ENCODE assay signal across 24 cellular contexts in genomic region chr10:103991393-103992128, GRCh38.
"Had no signal": no experiment of that assay in that cellular context is flagged by ENCODE, and none has a peak within 500 bp of the region (broad histone marks: within the 10 kb centered on the region; RNA-seq: fewer than 3 reads in every experiment).

No MANE protein-coding gene starts in this region.

- H3K4me3 ChIP-seq: esophagus squamous epithelium, gastroesophageal sphincter, left ventricle myocardium inferior, lower lobe of right lung, neural progenitor cell, ovary, right atrium auricular region, stomach, thoracic aorta, transverse colon had no signal

- H3K27me3 Mint-ChIP-seq: natural killer cell treated with Interleukin-12 subunit alpha and Interleukin-12 subunit beta and Interleukin-15 and Interleukin-18, amount 100 ng/mL, for 72 hours had no signal

- H3K9ac ChIP-seq: neural progenitor cell had no signal

- H3K9me3 Mint-ChIP-seq: immature natural killer cell; natural killer cell treated with Interleukin-12 subunit alpha and Interleukin-12 subunit beta and Interleukin-15 and Interleukin-18, amount 100 ng/mL, for 72 hours; neural progenitor cell had no signal

- H3K4me3 Mint-ChIP-seq: immature natural killer cell; natural killer cell treated with Interleukin-12 subunit alpha and Interleukin-12 subunit beta and Interleukin-15 and Interleukin-18, amount 100 ng/mL, for 72 hours; neural progenitor cell had no signal

- H3K27ac ChIP-seq: esophagus squamous epithelium, gastroesophageal sphincter, left ventricle myocardium inferior, lower lobe of right lung, neural progenitor cell, ovary, right atrium auricular region, stomach, thoracic aorta, transverse colon had no signal

- H3K9me3 ChIP-seq: esophagus squamous epithelium, gastroesophageal sphincter, left ventricle myocardium inferior, lower lobe of right lung, ovary, right atrium auricular region, stomach, thoracic aorta, transverse colon had no signal

- H3K4me1 ChIP-seq: neural progenitor cell had no signal

- H3K27ac Mint-ChIP-seq: natural killer cell treated with Interleukin-12 subunit alpha and Interleukin-12 subunit beta and Interleukin-15 and Interleukin-18, amount 100 ng/mL, for 72 hours; neural progenitor cell had no signal

- H3K36me3 ChIP-seq: ovary had no signal

- H3K4me2 ChIP-seq: neural progenitor cell had no signal

- H2AFZ ChIP-seq: neural progenitor cell had no signal

- ATAC-seq: gastroesophageal sphincter; left cardiac atrium; lower lobe of right lung; natural killer cell treated with Interleukin-12 subunit alpha and Interleukin-12 subunit beta and Interleukin-15 and Interleukin-18, amount 100 ng/mL, for 72 hours had no signal

- DNase-seq: dermis blood vessel endothelial cell; esophagus squamous epithelium; foreskin fibroblast; glutamatergic neuron; immature natural killer cell; kidney; left cardiac atrium; left ventricle myocardium inferior; lower lobe of right lung; mesenchymal stem cell; midbrain; nucleus accumbens; ovary; small intestine; stimulated activated CD4-positive, alpha-beta T cell treated with anti-CD3 and anti-CD28 coated beads, Interleukin-12 subunit alpha, Interleukin-12 subunit beta, amount 100 ng/mL, for 4 hours; stimulated activated naive CD4-positive, alpha-beta T cell; stomach; substantia nigra; transverse colon had no signal

- H3K4me1 Mint-ChIP-seq: neural progenitor cell had no signal

- H3K27me3 ChIP-seq: esophagus squamous epithelium, gastroesophageal sphincter, neural progenitor cell, ovary, right atrium auricular region, stomach, transverse colon had no signal
